Comparison of ENCODE assay signal across 8 cellular contexts in genomic region chr1:205061665-205062069, GRCh38. TPM values are rescaled to one million over a fixed set of nuclear protein-coding genes. Genes with fewer than 3 reads are reported as not detected.
DNase-seq lines count a peak whose midpoint lies in the region; ATAC-seq and TF ChIP-seq lines count a peak whose summit lies in the region.

No MANE protein-coding gene starts in this region.

- DNase-seq in GM06990 (ENCODE audit: extremely low read depth, insufficient read length) (peak; percentile 29), NCI-H1436 (lab: John Stamatoyannopoulos, UW) (peak; percentile 89), T-helper 1 cell (peak in 4 of 5 donors; percentile 38 to 67 (median 48)), amygdala (lab: John Stamatoyannopoulos, UW) (peak in 52 of 56 donors; percentile 31 to 90 (median 71)), left ventricle myocardium inferior (peak; percentile 68), retinal pigment epithelial cell (ENCODE audit: low read depth) (no peak)

- H3K27me3 ChIP-seq in GM06990 (replicated peaks; ENCODE audit: control insufficient read depth, insufficient read depth, low read length) (no peaks in the 10 kb centered on the region), left ventricle myocardium inferior (ENCODE audit: low read depth) (peaks cover 28% of the 10 kb centered on the region)

- H3K36me3 ChIP-seq in GM06990 (ENCODE audit: control insufficient read depth, insufficient read depth, low read length), result no peaks in the 10 kb centered on the region
- no peaks in the 10 kb centered on the region for H3K36me3 ChIP-seq in left ventricle myocardium inferior

- H3K27ac ChIP-seq in left ventricle myocardium inferior (replicated peaks), result no peak overlapping the region

- peaks cover 4% of the 10 kb centered on the region for H3K4me1 ChIP-seq in left ventricle myocardium inferior

- ATAC-seq in HG02981 (IDR thresholded peaks at IDR 0.05; ENCODE audit: unreplicated experiment) (no peak), HG03108 (IDR thresholded peaks at IDR 0.05; ENCODE audit: unreplicated experiment) (no peak)

- no peaks in the 10 kb centered on the region for H3K9me3 ChIP-seq in left ventricle myocardium inferior (replicated peaks)

- intact Hi-C loops in left ventricle myocardium inferior (cut with micrococcal nuclease), result no loop called here

- H3K4me3 ChIP-seq in GM06990 (replicated peaks; ENCODE audit: low read depth, low read length), result peak overlapping the region; percentile 35
- no peak overlapping the region for H3K4me3 ChIP-seq in left ventricle myocardium inferior
- H3K4me3 ChIP-seq in retinal pigment epithelial cell (ENCODE audit: low read length), result no peak overlapping the region

- TF ChIP-seq CTCF in GM06990 (IDR thresholded peaks at IDR 0.05; ENCODE audit: insufficient read depth, low read length, poor library complexity, severe bottlenecking) (peak; percentile 94), left ventricle myocardium inferior (IDR thresholded peaks at IDR 0.05; ENCODE audit: borderline replicate concordance) (peak; percentile 92), retinal pigment epithelial cell (conservative IDR thresholded peaks at IDR 0.05; ENCODE audit: low read depth, low read length) (peak; percentile 96)

RNA-seq across cellular contexts. Expression of gene CNTN2, which starts 18.7 kb away (rescaled TPM):
- 0.58 TPM for total RNA-seq in left ventricle myocardium inferior

RNA-seq across cellular contexts. Expression of gene TMEM81, which starts 22.6 kb away (rescaled TPM):
- 3.1 TPM for total RNA-seq in left ventricle myocardium inferior
